ENCODE assay signal across 20 cellular contexts in genomic region chr1:153518562-153518961, GRCh38. TPM values are rescaled to one million over a fixed set of nuclear protein-coding genes. Genes with fewer than 3 reads are reported as not detected.
A peak's percentile ranks its signal among the peaks of the same experiment; 100 is the strongest.
DNase-seq lines count a peak whose midpoint lies in the region; TF ChIP-seq lines count a peak whose summit lies in the region.
"Had no signal": no experiment of that assay in that cellular context is flagged by ENCODE, and none has a peak within 500 bp of the region (broad histone marks: within the 10 kb centered on the region; RNA-seq: fewer than 3 reads in every experiment).

No MANE protein-coding gene starts in this region.

- no peaks in the 10 kb centered on the region for H3K36me3 ChIP-seq in Loucy (ENCODE audit: insufficient read depth, low read length)
- H3K36me3 ChIP-seq: left lung, prostate gland, tibial artery had no signal

- H3K9me3 ChIP-seq in Loucy (ENCODE audit: insufficient read depth, low read depth, low read length) = no peaks in the 10 kb centered on the region
- H3K9me3 ChIP-seq: left lung, prostate gland, SK-N-SH, tibial artery had no signal

- H3K27me3 ChIP-seq in Loucy (ENCODE audit: insufficient read depth, low read length, poor library complexity, severe bottlenecking) = no peaks in the 10 kb centered on the region
- H3K27me3 ChIP-seq: left lung, tibial artery had no signal

- TF ChIP-seq CTCF in Loucy (conservative IDR thresholded peaks at IDR 0.05; ENCODE audit: low read length) = no peak
- no peak for TF ChIP-seq CTCF in nephron progenitor cell (IDR thresholded peaks at IDR 0.05)

- in situ Hi-C loops in SK-MEL-5 (cut with HindIII; ENCODE audit: low pct_unique_long_range_greater_than_20kb, low sequenced_read_pairs) = no loop called here

- H3K4me1 ChIP-seq in Loucy (ENCODE audit: insufficient read depth, low read length, poor library complexity, severe bottlenecking) = peaks cover 12% of the 10 kb centered on the region
- H3K4me1 ChIP-seq: prostate gland had no signal

- H3K9ac ChIP-seq in Loucy (ENCODE audit: low read depth, low read length, poor library complexity, severe bottlenecking) = peak overlapping the region; percentile 12
- H3K9ac ChIP-seq: SK-N-SH had no signal

- no peaks in the 10 kb centered on the region for H4K20me1 ChIP-seq in Loucy (ENCODE audit: insufficient read depth, low read length, poor library complexity, severe bottlenecking)

- peak overlapping the region; percentile 14 for H3K4me2 ChIP-seq in Loucy (ENCODE audit: low read depth, low read length, poor library complexity, severe bottlenecking)
- H3K4me2 ChIP-seq: SK-N-SH had no signal

- H3K9me3 Mint-ChIP-seq in nephron progenitor cell = peaks cover 4% of the 10 kb centered on the region
- H3K9me3 Mint-ChIP-seq: activated naive CD4-positive, alpha-beta T cell treated with anti-CD3 and anti-CD28 coated beads, Interleukin-2, amount 10 ng/mL, durations not matched to agents 7 days and 5 days; stimulated activated effector memory CD8-positive, alpha-beta T cell treated with anti-CD3 and anti-CD28 coated beads, Interleukin-12 subunit alpha, Interleukin-12 subunit beta, amount 100 ng/mL, for 72 hours had no signal

- peak; percentile 56 for DNase-seq in SK-MEL-5 (ENCODE audit: low read depth, low spot score)
- no peak for DNase-seq in nephron progenitor cell
- no peak for DNase-seq in T-helper 2 cell
- no peak for DNase-seq in nucleus accumbens (lab: John Stamatoyannopoulos, UW)
- no peak for DNase-seq in NCI-H1930 (lab: John Stamatoyannopoulos, UW)
- DNase-seq: activated CD4-positive, alpha-beta T cell treated with anti-CD3 and anti-CD28 coated beads, Interleukin-2, amount 50 U/mL, for 1 hour; activated naive CD4-positive, alpha-beta T cell treated with anti-CD3 and anti-CD28 coated beads, Interleukin-2, amount 10 ng/mL, durations not matched to agents 7 days and 5 days; activated T-cell treated with anti-CD3 and anti-CD28 coated beads for 4 hours; GF-D8; left lung; NCI-H2029 treated with DMSO at 0.1 percent for 48 hours; NCI-H510A; PC-3; SK-N-SH; tibial artery had no signal

- H3K4me3 ChIP-seq in Loucy (ENCODE audit: low read length, poor library complexity, severe bottlenecking) = no peak overlapping the region
- H3K4me3 ChIP-seq: coronary artery, left lung, prostate gland, tibial artery had no signal

- H3K36me3 Mint-ChIP-seq in nephron progenitor cell (ENCODE audit: low read depth) = no peaks in the 10 kb centered on the region
- H3K36me3 Mint-ChIP-seq: activated naive CD4-positive, alpha-beta T cell treated with anti-CD3 and anti-CD28 coated beads, Interleukin-2, amount 10 ng/mL, durations not matched to agents 7 days and 5 days; stimulated activated effector memory CD8-positive, alpha-beta T cell treated with anti-CD3 and anti-CD28 coated beads, Interleukin-12 subunit alpha, Interleukin-12 subunit beta, amount 100 ng/mL, for 72 hours had no signal

- no peaks in the 10 kb centered on the region for H3K79me2 ChIP-seq in Loucy (ENCODE audit: insufficient read depth, low read length)

- H3K9me2 ChIP-seq in Loucy (replicated peaks; ENCODE audit: low read depth, low read length) = no peaks in the 10 kb centered on the region
- H3K9me2 ChIP-seq: SK-N-SH had no signal

- peak overlapping the region; percentile 10 for H3K27ac Mint-ChIP-seq in nephron progenitor cell
- H3K27ac Mint-ChIP-seq: activated naive CD4-positive, alpha-beta T cell treated with anti-CD3 and anti-CD28 coated beads, Interleukin-2, amount 10 ng/mL, durations not matched to agents 7 days and 5 days; stimulated activated effector memory CD8-positive, alpha-beta T cell treated with anti-CD3 and anti-CD28 coated beads, Interleukin-12 subunit alpha, Interleukin-12 subunit beta, amount 100 ng/mL, for 72 hours had no signal

- peaks cover 5% of the 10 kb centered on the region for H3K4me1 Mint-ChIP-seq in nephron progenitor cell

- peaks cover 4% of the 10 kb centered on the region for H3K27me3 Mint-ChIP-seq in nephron progenitor cell (ENCODE audit: low read depth, poor library complexity)

- peak overlapping the region; percentile 74; the same call in 1 of the 2 replicates for H2AFZ ChIP-seq in Loucy (ENCODE audit: low read length)

- no peaks in the 10 kb centered on the region for H3F3A ChIP-seq in Loucy (ENCODE audit: low read depth)

- no peak overlapping the region for H3K4me3 Mint-ChIP-seq in nephron progenitor cell
- H3K4me3 Mint-ChIP-seq: activated naive CD4-positive, alpha-beta T cell treated with anti-CD3 and anti-CD28 coated beads, Interleukin-2, amount 10 ng/mL, durations not matched to agents 7 days and 5 days; stimulated activated effector memory CD8-positive, alpha-beta T cell treated with anti-CD3 and anti-CD28 coated beads, Interleukin-12 subunit alpha, Interleukin-12 subunit beta, amount 100 ng/mL, for 72 hours had no signal

RNA-seq across cellular contexts. Expression of gene S100A6, which starts 17.2 kb away (rescaled TPM):
- total RNA-seq in SK-MEL-5 (2014; rRNA removed; shearing (Covaris generic)) = 185 and 198 TPM in 2 replicates
- polyA plus RNA-seq in SK-MEL-5 (2015; cell fraction: cytosol; rRNA removed) = 226 and 252 TPM in 2 replicates
- 15.0 and 37.2 TPM in 2 replicates for polyA plus RNA-seq in SK-MEL-5 (2015; cell fraction: nucleus; rRNA removed)

RNA-seq across cellular contexts. Expression of gene S100A5, which starts 22.2 kb away (rescaled TPM):
- total RNA-seq in SK-MEL-5 (2014; rRNA removed; shearing (Covaris generic)) = not detected in 2 replicates
- polyA plus RNA-seq in SK-MEL-5 (2015; cell fraction: cytosol; rRNA removed) = not detected in 2 replicates
- not detected in 2 replicates for polyA plus RNA-seq in SK-MEL-5 (2015; cell fraction: nucleus; rRNA removed)
- total RNA-seq: frontal cortex, prostate gland had no signal

RNA-seq across cellular contexts. Expression of gene S100A4, which starts 27.0 kb away (rescaled TPM):
- 0.51 TPM in 1 of 2 replicates, not detected in the other for total RNA-seq in SK-MEL-5 (2014; rRNA removed; shearing (Covaris generic))
- polyA plus RNA-seq in SK-MEL-5 (2015; cell fraction: cytosol; rRNA removed) = 1.8 TPM in 1 of 2 replicates, not detected in the other
- polyA plus RNA-seq in SK-MEL-5 (2015; cell fraction: nucleus; rRNA removed) = not detected in 2 replicates

RNA-seq across cellular contexts. Expression of gene S100A3, which starts 30.5 kb away (rescaled TPM):
- 0.63 TPM in 1 of 2 replicates, not detected in the other for total RNA-seq in SK-MEL-5 (2014; rRNA removed; shearing (Covaris generic))
- polyA plus RNA-seq in SK-MEL-5 (2015; cell fraction: cytosol; rRNA removed) = 0.62 and 3.8 TPM in 2 replicates
- polyA plus RNA-seq in SK-MEL-5 (2015; cell fraction: nucleus; rRNA removed) = not detected in 2 replicates
- total RNA-seq: frontal cortex had no signal

RNA-seq across cellular contexts. Expression of gene S100A2, which starts 47.1 kb away (rescaled TPM):
- 0.24 and 2.2 TPM in 2 replicates for total RNA-seq in SK-MEL-5 (2014; rRNA removed; shearing (Covaris generic))
- 1.2 and 1.5 TPM in 2 replicates for polyA plus RNA-seq in SK-MEL-5 (2015; cell fraction: cytosol; rRNA removed)
- 0.28 and 1.6 TPM in 2 replicates for polyA plus RNA-seq in SK-MEL-5 (2015; cell fraction: nucleus; rRNA removed)
- total RNA-seq: frontal cortex had no signal
